ENCODE assay signal across 2 cellular contexts in genomic region chr1:1796466-1796865, GRCh38.
TF ChIP-seq lines count a peak whose summit lies in the region.

No MANE protein-coding gene starts in this region.

TF ChIP-seq in IMR-90, 13 proteins besides CTCF, POLR2A, EP300 and RAD21:
- TF ChIP-seq RCOR1 (IDR thresholded peaks at IDR 0.05; ENCODE audit: insufficient replicate concordance, low read length): no peak
- TF ChIP-seq, protein P1, sequence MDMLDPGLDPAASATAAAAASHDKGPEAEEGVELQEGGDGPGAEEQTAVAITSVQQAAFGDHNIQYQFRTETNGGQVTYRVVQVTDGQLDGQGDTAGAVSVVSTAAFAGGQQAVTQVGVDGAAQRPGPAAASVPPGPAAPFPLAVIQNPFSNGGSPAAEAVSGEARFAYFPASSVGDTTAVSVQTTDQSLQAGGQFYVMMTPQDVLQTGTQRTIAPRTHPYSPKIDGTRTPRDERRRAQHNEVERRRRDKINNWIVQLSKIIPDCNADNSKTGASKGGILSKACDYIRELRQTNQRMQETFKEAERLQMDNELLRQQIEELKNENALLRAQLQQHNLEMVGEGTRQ (IDR thresholded peaks at IDR 0.05; ENCODE audit: low read depth, low read length): no peak
- TF ChIP-seq, protein P2, sequence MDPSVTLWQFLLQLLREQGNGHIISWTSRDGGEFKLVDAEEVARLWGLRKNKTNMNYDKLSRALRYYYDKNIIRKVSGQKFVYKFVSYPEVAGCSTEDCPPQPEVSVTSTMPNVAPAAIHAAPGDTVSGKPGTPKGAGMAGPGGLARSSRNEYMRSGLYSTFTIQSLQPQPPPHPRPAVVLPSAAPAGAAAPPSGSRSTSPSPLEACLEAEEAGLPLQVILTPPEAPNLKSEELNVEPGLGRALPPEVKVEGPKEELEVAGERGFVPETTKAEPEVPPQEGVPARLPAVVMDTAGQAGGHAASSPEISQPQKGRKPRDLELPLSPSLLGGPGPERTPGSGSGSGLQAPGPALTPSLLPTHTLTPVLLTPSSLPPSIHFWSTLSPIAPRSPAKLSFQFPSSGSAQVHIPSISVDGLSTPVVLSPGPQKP (IDR thresholded peaks at IDR 0.05; ENCODE audit: borderline replicate concordance, low read depth, low read length): no peak
- TF ChIP-seq MAFK (IDR thresholded peaks at IDR 0.05; ENCODE audit: low read depth, low read length): no peak
- no peak for TF ChIP-seq BHLHE40 (IDR thresholded peaks at IDR 0.05; ENCODE audit: low read depth, low read length)
- no peak for TF ChIP-seq NFE2L2 (IDR thresholded peaks at IDR 0.05; ENCODE audit: low read depth, low read length)
- TF ChIP-seq MAZ (IDR thresholded peaks at IDR 0.05; ENCODE audit: borderline replicate concordance, low read depth, low read length): no peak
- TF ChIP-seq RFX5 (IDR thresholded peaks at IDR 0.05; ENCODE audit: low read depth, low read length): no peak
- no peak for TF ChIP-seq FOS (IDR thresholded peaks at IDR 0.05; ENCODE audit: low read depth, low read length)
- no peak for TF ChIP-seq CEBPB (IDR thresholded peaks at IDR 0.05; ENCODE audit: low read depth, low read length)
- no peak for TF ChIP-seq MXI1 (IDR thresholded peaks at IDR 0.05; ENCODE audit: borderline replicate concordance, low read depth, low read length)
- no peak for TF ChIP-seq CHD1 (IDR thresholded peaks at IDR 0.05; ENCODE audit: low read depth, low read length)
- no peak for TF ChIP-seq SMC3 (IDR thresholded peaks at IDR 0.05; ENCODE audit: low read depth, low read length)

TF ChIP-seq in GM12878, 131 proteins besides CTCF, POLR2A, EP300 and RAD21:
- TF ChIP-seq HDGF (IDR thresholded peaks at IDR 0.05): no peak
- no peak for TF ChIP-seq ZBTB4 (CRISPR knock-in tag; IDR thresholded peaks at IDR 0.05)
- TF ChIP-seq SMAD1 (IDR thresholded peaks at IDR 0.05; ENCODE audit: low read depth, partially characterized antibody): no peak
- no peak for TF ChIP-seq EZH2 (IDR thresholded peaks at IDR 0.05; ENCODE audit: borderline replicate concordance, control insufficient read depth, low read depth, low read length)
- TF ChIP-seq GATAD2B (conservative IDR thresholded peaks at IDR 0.05; ENCODE audit: low read depth): no peak
- no peak for TF ChIP-seq POLR2AphosphoS2 (IDR thresholded peaks at IDR 0.05; ENCODE audit: low read depth, low read length)
- TF ChIP-seq CEBPZ (IDR thresholded peaks at IDR 0.05; ENCODE audit: low read depth, low read length): no peak
- no peak for TF ChIP-seq CHD1 (IDR thresholded peaks at IDR 0.05; ENCODE audit: low read depth, low read length)
- TF ChIP-seq CBX5 (IDR thresholded peaks at IDR 0.05; ENCODE audit: low read depth): no peak
- TF ChIP-seq IKZF2 (IDR thresholded peaks at IDR 0.05): no peak
